1 cellular context compared by ENCODE assay signal in genomic region chr1:179954494-179955317, GRCh38.
TF ChIP-seq lines count a peak whose summit lies in the region.

CEP350 (plus strand) TSS chr1:179954810; CDS start chr1:179986182, 31,372 bp downstream.

TF ChIP-seq in HepG2, 621 proteins besides CTCF, POLR2A, EP300 and RAD21 (continued from another document and continues in another):
- TF ChIP-seq ZNF687 (CRISPR knock-in tag; IDR thresholded peaks at IDR 0.05) (peak; percentile 94), NFKB2 (CRISPR knock-in tag; IDR thresholded peaks at IDR 0.05; ENCODE audit: borderline replicate concordance) (peak; percentile 92; the same call in 1 of the 2 replicates), RERE (CRISPR knock-in tag; IDR thresholded peaks at IDR 0.05; ENCODE audit: low read depth) (peak; percentile 45), KMT2A (CRISPR knock-in tag; IDR thresholded peaks at IDR 0.05) (peak; percentile 96), U2AF2 (IDR thresholded peaks at IDR 0.05; ENCODE audit: low read depth, low read length) (peak; percentile 84; the same call in 1 of the 2 replicates), GATAD1 (CRISPR knock-in tag; IDR thresholded peaks at IDR 0.05) (peak; percentile 83), ZNF766 (CRISPR knock-in tag; IDR thresholded peaks at IDR 0.05; ENCODE audit: borderline replicate concordance) (0 out of 2 replicates have a peak, but pooled peaks have one; percentile 25), CENPT (CRISPR knock-in tag; IDR thresholded peaks at IDR 0.05; ENCODE audit: low read depth) (peak; percentile 80; the same call in 1 of the 2 replicates), ZNF563 (CRISPR knock-in tag; IDR thresholded peaks at IDR 0.05) (peak; percentile 70), DRAP1 (CRISPR knock-in tag; IDR thresholded peaks at IDR 0.05) (peak; percentile 90), EEA1 (CRISPR knock-in tag; IDR thresholded peaks at IDR 0.05; ENCODE audit: borderline replicate concordance) (0 out of 2 replicates have a peak, but pooled peaks have one; percentile 60), GABPB1 (CRISPR knock-in tag; IDR thresholded peaks at IDR 0.05) (peak; percentile 89), ZNF160 (CRISPR knock-in tag; IDR thresholded peaks at IDR 0.05) (peak; percentile 62; the same call in 1 of the 2 replicates), ZNF44 (CRISPR knock-in tag; IDR thresholded peaks at IDR 0.05) (peak; percentile 60; the same call in 1 of the 2 replicates), SMYD3 (CRISPR knock-in tag; IDR thresholded peaks at IDR 0.05) (no peak; the same call in 1 of the 2 replicates), ZNF549 (CRISPR knock-in tag; IDR thresholded peaks at IDR 0.05) (no peak), ZBTB7A (CRISPR knock-in tag; IDR thresholded peaks at IDR 0.05) (0 out of 2 replicates have a peak, but pooled peaks have one; percentile 60), ZNF276 (CRISPR knock-in tag; IDR thresholded peaks at IDR 0.05; ENCODE audit: low read depth) (peak; percentile 75; the same call in 1 of the 2 replicates), PCBP1 (IDR thresholded peaks at IDR 0.05; ENCODE audit: borderline replicate concordance, low read depth, low read length) (no peak), NCOR1 (IDR thresholded peaks at IDR 0.05; ENCODE audit: borderline replicate concordance, low read length) (no peak), ZNF558 (CRISPR knock-in tag; IDR thresholded peaks at IDR 0.05; ENCODE audit: borderline replicate concordance) (peak; percentile 24; the same call in 1 of the 2 replicates), SOX13 (IDR thresholded peaks at IDR 0.05) (no peak), SOX13 (CRISPR knock-in tag; conservative IDR thresholded peaks at IDR 0.05 in 1 of 2, IDR thresholded peaks at IDR 0.05 in 1 of 2) (peak in 1 of 2 experiments; percentile 10; a peak in 1 of 4 replicates), THAP7 (CRISPR knock-in tag; IDR thresholded peaks at IDR 0.05) (peak; percentile 100), PHF8 (CRISPR knock-in tag; IDR thresholded peaks at IDR 0.05) (peak; percentile 98), FOXK2 (IDR thresholded peaks at IDR 0.05) (peak; percentile 71; the same call in 1 of the 2 replicates), TFE3 (CRISPR knock-in tag; IDR thresholded peaks at IDR 0.05) (peak; percentile 73; the same call in 1 of the 2 replicates), ZNF20 (CRISPR knock-in tag; IDR thresholded peaks at IDR 0.05) (no peak), PLRG1 (conservative IDR thresholded peaks at IDR 0.05) (no peak), ZNF350 (CRISPR knock-in tag; IDR thresholded peaks at IDR 0.05; ENCODE audit: borderline replicate concordance, low read depth) (peak; percentile 94), CENPBD1 (CRISPR knock-in tag; IDR thresholded peaks at IDR 0.05; ENCODE audit: borderline replicate concordance, low read depth) (no peak), ZHX2 (IDR thresholded peaks at IDR 0.05; ENCODE audit: low read depth) (peak; percentile 94), ZHX2 (CRISPR knock-in tag; IDR thresholded peaks at IDR 0.05; ENCODE audit: borderline replicate concordance) (no peak), RARA (CRISPR knock-in tag; IDR thresholded peaks at IDR 0.05) (0 out of 2 replicates have a peak, but pooled peaks have one; percentile 18), BRD4 (CRISPR knock-in tag; IDR thresholded peaks at IDR 0.05) (peak; percentile 79; the same call in 1 of the 2 replicates), SMAD1 (CRISPR knock-in tag; IDR thresholded peaks at IDR 0.05; ENCODE audit: borderline replicate concordance, low read depth) (peak; percentile 61; the same call in 1 of the 2 replicates)
